Comparison of ENCODE assay signal across 11 cellular contexts in the genomic region with DNA sequence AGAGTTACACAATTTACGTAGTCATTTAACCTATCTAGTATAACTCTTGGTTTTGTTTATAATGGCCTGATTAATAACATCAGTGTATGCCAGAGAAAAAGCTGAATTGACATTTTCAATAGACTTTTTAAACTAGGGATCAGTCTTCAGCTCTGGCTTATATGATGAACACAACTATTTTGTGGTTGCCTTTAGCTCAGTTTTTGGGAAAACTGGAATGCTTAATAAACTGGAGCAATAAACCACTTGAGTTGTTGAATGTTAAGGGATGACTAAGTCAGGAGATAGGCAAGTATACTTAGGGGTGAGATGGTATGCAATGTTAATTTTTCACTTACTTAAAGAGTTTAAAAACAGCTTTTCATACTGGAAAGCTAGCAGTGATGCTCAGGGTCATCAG. TPM values are rescaled to one million over a fixed set of nuclear protein-coding genes. Genes with fewer than 3 reads are reported as not detected.
DNase-seq lines count a peak whose midpoint lies in the region; ATAC-seq and TF ChIP-seq lines count a peak whose summit lies in the region.
"Had no signal": no experiment of that assay in that cellular context is flagged by ENCODE, and none has a peak within 500 bp of the region (broad histone marks: within the 10 kb centered on the region; RNA-seq: fewer than 3 reads in every experiment).

No MANE protein-coding gene starts in this region.

- no peaks in the 10 kb centered on the region for H3K27me3 Mint-ChIP-seq in MCF 10A (ENCODE audit: insufficient read depth, unreplicated experiment)
- H3K27me3 Mint-ChIP-seq in activated T-helper 2 cell treated with anti-CD3 and anti-CD28 coated beads, Interferon-gamma antibody, Interleukin-2, Interleukin-4, amounts not matched to agents 10 μg/mL and 5 μg/mL and 100 μg/mL, durations not matched to agents 14 hours and 24 hours and 36 hours (ENCODE audit: low read depth), result no peaks in the 10 kb centered on the region
- H3K27me3 Mint-ChIP-seq in type B pancreatic cell, result peaks cover 4% of the 10 kb centered on the region

- no peak for TF ChIP-seq EP300 in stomach (IDR thresholded peaks at IDR 0.05)

- no peak overlapping the region for H3K4me3 ChIP-seq in breast epithelium
- no peak overlapping the region for H3K4me3 ChIP-seq in stomach

- intact Hi-C loops in MCF 10A (cut with micrococcal nuclease), result loop anchor here (5.0 kb wide), 2 partner anchors 61 to 76 kb away; partner anchors contain the start of gene RBM26
- intact Hi-C loops in breast epithelium (cut with DNase I; ENCODE audit: low total_unique reads), result no loop called here
- intact Hi-C loops in activated T-helper 2 cell treated with anti-CD3 and anti-CD28 coated beads, Interferon-gamma antibody, Interleukin-2, Interleukin-4, amounts not matched to agents 10 μg/mL and 5 μg/mL and 100 μg/mL, durations not matched to agents 14 hours and 24 hours and 36 hours (cut with micrococcal nuclease), result loop anchor here (1.0 kb wide), 1 partner anchor 8 kb away; no protein-coding TSS in a partner anchor
- intact Hi-C loops in stomach (cut with DNase I; ENCODE audit: low total_unique reads), result no loop called here

- CTCF ChIA-PET in MCF 10A (lab: Yijun Ruan, JAX), result interaction anchor here (0.6 to 3.7 kb wide), 8 partner anchors 14 to 61 kb away, joined by 3 to 15 read pairs (median 4); no protein-coding TSS in a partner anchor

- 27 to 50% (median 29%) methylated on average over 1 of the region's 1 CpG for WGBS in stomach, 5 donors

- H3K9me3 ChIP-seq in breast epithelium, result no peaks in the 10 kb centered on the region
- no peaks in the 10 kb centered on the region for H3K9me3 ChIP-seq in stomach

- no peak for ATAC-seq in HG03571 (IDR thresholded peaks at IDR 0.05; ENCODE audit: unreplicated experiment)

- peaks cover 43% of the 10 kb centered on the region for H3K4me1 Mint-ChIP-seq in MCF 10A (ENCODE audit: insufficient read depth, unreplicated experiment)
- H3K4me1 Mint-ChIP-seq in activated T-helper 2 cell treated with anti-CD3 and anti-CD28 coated beads, Interferon-gamma antibody, Interleukin-2, Interleukin-4, amounts not matched to agents 10 μg/mL and 5 μg/mL and 100 μg/mL, durations not matched to agents 14 hours and 24 hours and 36 hours (ENCODE audit: low read depth), result peaks cover 72% of the 10 kb centered on the region
- H3K4me1 Mint-ChIP-seq in type B pancreatic cell (ENCODE audit: unreplicated experiment), result peaks cover 29% of the 10 kb centered on the region

- no peaks in the 10 kb centered on the region for H3K27me3 ChIP-seq in breast epithelium
- H3K27me3 ChIP-seq in stomach, result no peaks in the 10 kb centered on the region

- peaks cover 0 to 5% of the 10 kb centered on the region in 2 donors for H3K4me1 ChIP-seq in breast epithelium
- peaks cover 10 to 54% (median 34%) of the 10 kb centered on the region in 4 donors for H3K4me1 ChIP-seq in stomach

- peaks cover 7% of the 10 kb centered on the region for H3K36me3 Mint-ChIP-seq in MCF 10A (ENCODE audit: insufficient read depth, unreplicated experiment)
- H3K36me3 Mint-ChIP-seq in activated T-helper 2 cell treated with anti-CD3 and anti-CD28 coated beads, Interferon-gamma antibody, Interleukin-2, Interleukin-4, amounts not matched to agents 10 μg/mL and 5 μg/mL and 100 μg/mL, durations not matched to agents 14 hours and 24 hours and 36 hours (ENCODE audit: low read depth), result peaks cover 57% of the 10 kb centered on the region
- H3K36me3 Mint-ChIP-seq in type B pancreatic cell, result peaks cover 9% of the 10 kb centered on the region

- TF ChIP-seq CTCF in MCF 10A (IDR thresholded peaks at IDR 0.05; ENCODE audit: unreplicated experiment) (no peak), breast epithelium (IDR thresholded peaks at IDR 0.05) (no peak), type B pancreatic cell (conservative IDR thresholded peaks at IDR 0.05) (no peak), stomach (IDR thresholded peaks at IDR 0.05) (no peak)

- H3K27ac ChIP-seq in breast epithelium (no peak overlapping the region), stomach (no peak overlapping the region)

- DNase-seq in MCF 10A (ENCODE audit: unreplicated experiment) (no peak), breast epithelium (ENCODE audit: low spot score in 2 of 2) (no peak), hepatic stellate cell (ENCODE audit: low spot score) (peak; percentile 36), type B pancreatic cell (ENCODE audit: extremely low spot score, unreplicated experiment) (no peak), hypothalamus (lab: John Stamatoyannopoulos, UW) (no peak), stomach (no peak)
- DNase-seq in activated T-helper 2 cell treated with anti-CD3 and anti-CD28 coated beads, Interferon-gamma antibody, Interleukin-2, Interleukin-4, amounts not matched to agents 10 μg/mL and 5 μg/mL and 100 μg/mL, durations not matched to agents 14 hours and 24 hours and 36 hours (ENCODE audit: low spot score), result no peak
- DNase-seq: GOT3, naive B cell, NCI-H187 had no signal

- no peaks in the 10 kb centered on the region for H3K36me3 ChIP-seq in breast epithelium
- no peaks in the 10 kb centered on the region for H3K36me3 ChIP-seq in stomach

- BruUV-seq in MCF 10A (replicated peaks; lab: Mats Ljungman, UMichigan), result no TSS peak

- POLR2A ChIA-PET in MCF 10A (lab: Yijun Ruan, JAX), result interaction anchor here (0.8 to 6.4 kb wide), 14 partner anchors 9 to 987 kb away, joined by 3 to 160 read pairs (median 9); partner anchors contain the start of genes RBM26 and SPRY2

- peak overlapping the region; percentile 97 for H3K4me3 Mint-ChIP-seq in MCF 10A (ENCODE audit: unreplicated experiment)
- H3K4me3 Mint-ChIP-seq in activated T-helper 2 cell treated with anti-CD3 and anti-CD28 coated beads, Interferon-gamma antibody, Interleukin-2, Interleukin-4, amounts not matched to agents 10 μg/mL and 5 μg/mL and 100 μg/mL, durations not matched to agents 14 hours and 24 hours and 36 hours (ENCODE audit: low read depth), result peak overlapping the region; percentile 87
- peak overlapping the region; percentile 90 for H3K4me3 Mint-ChIP-seq in type B pancreatic cell

- peak overlapping the region; percentile 94 for H3K27ac Mint-ChIP-seq in MCF 10A (ENCODE audit: low read depth, unreplicated experiment)
- H3K27ac Mint-ChIP-seq in activated T-helper 2 cell treated with anti-CD3 and anti-CD28 coated beads, Interferon-gamma antibody, Interleukin-2, Interleukin-4, amounts not matched to agents 10 μg/mL and 5 μg/mL and 100 μg/mL, durations not matched to agents 14 hours and 24 hours and 36 hours, result peak overlapping the region; percentile 91
- H3K27ac Mint-ChIP-seq in type B pancreatic cell, result peak overlapping the region; percentile 89
- H3K27ac Mint-ChIP-seq: naive B cell had no signal

- H3K9me3 Mint-ChIP-seq in MCF 10A (ENCODE audit: unreplicated experiment) (no peaks in the 10 kb centered on the region), type B pancreatic cell (no peaks in the 10 kb centered on the region)
- H3K9me3 Mint-ChIP-seq in activated T-helper 2 cell treated with anti-CD3 and anti-CD28 coated beads, Interferon-gamma antibody, Interleukin-2, Interleukin-4, amounts not matched to agents 10 μg/mL and 5 μg/mL and 100 μg/mL, durations not matched to agents 14 hours and 24 hours and 36 hours, result no peaks in the 10 kb centered on the region

- no peak for TF ChIP-seq POLR2A in breast epithelium (IDR thresholded peaks at IDR 0.05)
- TF ChIP-seq POLR2A in stomach (IDR thresholded peaks at IDR 0.05), result no peak

RNA-seq across cellular contexts. Expression of gene NDFIP2, which starts 2.3 kb away (rescaled TPM):
- total RNA-seq in MCF 10A (2022) (66.0 and 81.6 TPM in 2 replicates), breast epithelium (10 to 100 TPM; 15.8 to 26.5 (median 22.6) TPM), type B pancreatic cell (ENCODE audit: low replicate concordance) (41.7 and 97.5 TPM in 2 replicates), stomach (10 to 100 TPM in 3 of 5 donors, 1 to 10 TPM in 2; 2.9 to 56.5 (median 25.5) TPM)
- 227 and 231 TPM in 2 replicates for total RNA-seq in activated T-helper 2 cell treated with anti-CD3 and anti-CD28 coated beads, Interferon-gamma antibody, Interleukin-2, Interleukin-4, amounts not matched to agents 10 μg/mL and 5 μg/mL and 100 μg/mL, durations not matched to agents 14 hours and 24 hours and 36 hours
- polyA plus RNA-seq in stomach, result 10 to 100 TPM; 11.7 to 17.0 (median 12.4) TPM

Comparison
In these comparisons a context has a peak if more than half of its experiments do, and no peak if none do; other contexts are left out.
1. intact Hi-C loops: an anchor here in MCF 10A (5.0 kb wide) and activated T-helper 2 cell treated with anti-CD3 and anti-CD28 coated beads, Interferon-gamma antibody, Interleukin-2, Interleukin-4, amounts not matched to agents 10 μg/mL and 5 μg/mL and 100 μg/mL, durations not matched to agents 14 hours and 24 hours and 36 hours (1.0 kb wide); none called in breast epithelium and stomach.